Comparison of ENCODE assay signal across 18 cellular contexts in the genomic region with DNA sequence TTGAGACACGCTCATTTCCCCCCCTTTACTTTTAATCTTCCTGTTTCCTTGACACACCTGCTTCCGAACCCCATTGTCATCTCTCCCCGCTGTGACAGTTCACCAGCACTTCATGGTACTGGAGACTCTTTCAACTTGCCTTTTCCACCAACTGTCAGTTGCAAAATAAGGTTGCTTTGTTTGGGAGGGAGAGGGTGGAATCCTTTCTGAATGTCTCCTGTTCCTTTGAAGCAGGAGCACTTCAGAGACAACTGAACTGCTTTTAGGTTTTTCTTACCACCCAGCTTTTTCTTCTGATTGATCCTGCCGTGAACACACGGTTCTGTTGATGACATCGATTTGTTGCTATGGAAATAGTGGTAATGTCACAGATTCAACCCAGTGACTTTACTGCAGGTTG. TPM values are rescaled to one million over a fixed set of nuclear protein-coding genes. Genes with fewer than 3 reads are reported as not detected.
DNase-seq lines count a peak whose midpoint lies in the region; ATAC-seq and TF ChIP-seq lines count a peak whose summit lies in the region.
"Had no signal": no experiment of that assay in that cellular context is flagged by ENCODE, and none has a peak within 500 bp of the region (broad histone marks: within the 10 kb centered on the region; RNA-seq: fewer than 3 reads in every experiment).

No MANE protein-coding gene starts in this region.

- POLR2A ChIA-PET in CD8-positive, alpha-beta T cell (lab: Charles Lee), result no interaction called here
- POLR2A ChIA-PET in naive thymus-derived CD4-positive, alpha-beta T cell (lab: Charles Lee), result interaction anchor here (0.7 to 1.0 kb wide), 3 partner anchors 12 to 188 kb away, joined by 3 read pairs; no protein-coding TSS in a partner anchor
- POLR2A ChIA-PET in WTC11 (lab: Charles Lee), result no interaction called here

- H3K4me1 ChIP-seq in CD8-positive, alpha-beta T cell (ENCODE audit: insufficient read depth, low read length), result peaks cover 47% of the 10 kb centered on the region
- peaks cover 34 to 40% of the 10 kb centered on the region in 2 donors for H3K4me1 ChIP-seq in naive thymus-derived CD4-positive, alpha-beta T cell (ENCODE audit: control insufficient read depth in 2 of 2, insufficient read depth in 2 of 2, low read length in 2 of 2)
- H3K4me1 ChIP-seq: breast epithelium, left lung, Peyer's patch, vagina had no signal

- peaks cover 53% of the 10 kb centered on the region for H3K36me3 Mint-ChIP-seq in CD8-positive, alpha-beta T cell
- H3K36me3 Mint-ChIP-seq in activated T-cell treated with anti-CD3 and anti-CD28 coated beads, Interleukin-2, amount 50 U/mL, for 72 hours (ENCODE audit: insufficient read depth in 2 of 2), result peaks cover 18 to 36% of the 10 kb centered on the region in 2 donors
- H3K36me3 Mint-ChIP-seq in naive thymus-derived CD4-positive, alpha-beta T cell, result peaks cover 3 to 49% (median 19%) of the 10 kb centered on the region in 5 donors
- peaks cover 37% of the 10 kb centered on the region for H3K36me3 Mint-ChIP-seq in WTC11

- peaks cover 14% of the 10 kb centered on the region for H3K36me3 ChIP-seq in CD8-positive, alpha-beta T cell (ENCODE audit: insufficient read depth, low read length)
- peaks cover 8 to 20% (median 9%) of the 10 kb centered on the region in 3 experiments for H3K36me3 ChIP-seq in naive thymus-derived CD4-positive, alpha-beta T cell (ENCODE audit: control insufficient read depth in 2 of 3, insufficient read depth in 3 of 3, low read length in 3 of 3)
- H3K36me3 ChIP-seq: breast epithelium, ovary had no signal

- no peaks in the 10 kb centered on the region for H3K9me3 ChIP-seq in CD8-positive, alpha-beta T cell (ENCODE audit: low read length)
- H3K9me3 ChIP-seq in naive thymus-derived CD4-positive, alpha-beta T cell (ENCODE audit: control insufficient read depth in 2 of 3, low read length in 3 of 3), result no peaks in the 10 kb centered on the region
- H3K9me3 ChIP-seq: breast epithelium, left lung, MG63, ovary, Peyer's patch, vagina had no signal

- peaks cover 44% of the 10 kb centered on the region for H3K4me1 Mint-ChIP-seq in CD8-positive, alpha-beta T cell (ENCODE audit: low read depth)
- peaks cover 49% of the 10 kb centered on the region for H3K4me1 Mint-ChIP-seq in activated T-cell treated with anti-CD3 and anti-CD28 coated beads, Interleukin-2, amount 50 U/mL, for 72 hours (ENCODE audit: low read depth)
- H3K4me1 Mint-ChIP-seq in naive thymus-derived CD4-positive, alpha-beta T cell, result peaks cover 43 to 78% (median 68%) of the 10 kb centered on the region in 7 donors
- no peaks in the 10 kb centered on the region for H3K4me1 Mint-ChIP-seq in WTC11
- H3K4me1 Mint-ChIP-seq: H9 had no signal

- peak overlapping the region; percentile 78 for H3K4me3 Mint-ChIP-seq in CD8-positive, alpha-beta T cell
- peak overlapping the region; percentile 74 to 98 for H3K4me3 Mint-ChIP-seq in activated T-cell treated with anti-CD3 and anti-CD28 coated beads, Interleukin-2, amount 50 U/mL, for 72 hours
- peak overlapping the region; percentile 71 to 93 (median 84) for H3K4me3 Mint-ChIP-seq in naive thymus-derived CD4-positive, alpha-beta T cell
- H3K4me3 Mint-ChIP-seq in WTC11, result no peak overlapping the region
- H3K4me3 Mint-ChIP-seq: H9 had no signal

- peak overlapping the region; percentile 97 for H3K27ac Mint-ChIP-seq in CD8-positive, alpha-beta T cell
- H3K27ac Mint-ChIP-seq in activated T-cell treated with anti-CD3 and anti-CD28 coated beads, Interleukin-2, amount 50 U/mL, for 72 hours, result no peak overlapping the region
- peak overlapping the region; percentile 90 to 99 (median 96) for H3K27ac Mint-ChIP-seq in naive thymus-derived CD4-positive, alpha-beta T cell
- H3K27ac Mint-ChIP-seq in WTC11, result no peak overlapping the region
- H3K27ac Mint-ChIP-seq: H9 had no signal

- no peak for TF ChIP-seq CTCF in CD8-positive, alpha-beta T cell (IDR thresholded peaks at IDR 0.05)
- TF ChIP-seq CTCF in WTC11 (IDR thresholded peaks at IDR 0.05), result no peak

- H3K27me3 Mint-ChIP-seq in CD8-positive, alpha-beta T cell (ENCODE audit: low read depth), result no peaks in the 10 kb centered on the region
- no peaks in the 10 kb centered on the region for H3K27me3 Mint-ChIP-seq in activated T-cell treated with anti-CD3 and anti-CD28 coated beads, Interleukin-2, amount 50 U/mL, for 72 hours (ENCODE audit: low read depth)
- H3K27me3 Mint-ChIP-seq in naive thymus-derived CD4-positive, alpha-beta T cell, result no peaks in the 10 kb centered on the region
- no peaks in the 10 kb centered on the region for H3K27me3 Mint-ChIP-seq in WTC11 (ENCODE audit: low read depth)

- CTCF ChIA-PET in CD8-positive, alpha-beta T cell (lab: Charles Lee), result interaction anchor here (1.2 kb wide), 1 partner anchor 37 kb away, joined by 3 read pairs; no protein-coding TSS in a partner anchor
- CTCF ChIA-PET in naive thymus-derived CD4-positive, alpha-beta T cell (lab: Charles Lee), result no interaction called here
- CTCF ChIA-PET in WTC11 (lab: Charles Lee), result interaction anchor here (0.6 to 0.7 kb wide), 2 partner anchors 10 to 158 kb away, joined by 3 read pairs; no protein-coding TSS in a partner anchor

- peak; percentile 61 for ATAC-seq in CD8-positive, alpha-beta T cell
- ATAC-seq in activated T-cell treated with anti-CD3 and anti-CD28 coated beads, Interleukin-2, amount 50 U/mL, for 72 hours (replicated peaks in 1 of 2), result peak; percentile 14 to 29
- ATAC-seq in naive thymus-derived CD4-positive, alpha-beta T cell, result peak; percentile 80
- ATAC-seq in WTC11 (no peak), GM18868 (IDR thresholded peaks at IDR 0.05; ENCODE audit: unreplicated experiment) (no peak)
- ATAC-seq: esophagus mucosa, left lung had no signal

- intact Hi-C loops in CD8-positive, alpha-beta T cell (cut with DNase I, micrococcal nuclease), result loop anchor here (2.0 kb wide), 1 partner anchor 155 kb away; no protein-coding TSS in a partner anchor
- intact Hi-C loops in naive thymus-derived CD4-positive, alpha-beta T cell (cut with micrococcal nuclease), result loop anchor here (1.0 to 10.0 kb wide), 6 partner anchors 11 to 531 kb away; a partner anchor contains a TSS

- peak overlapping the region; percentile 32 for H3K4me3 ChIP-seq in CD8-positive, alpha-beta T cell (ENCODE audit: low read depth, low read length)
- H3K4me3 ChIP-seq in Jurkat, Clone E6-1 (ENCODE audit: low read length), result peak overlapping the region; percentile 22
- peak overlapping the region; percentile 11 for H3K4me3 ChIP-seq in naive thymus-derived CD4-positive, alpha-beta T cell (ENCODE audit: low read length)
- H3K4me3 ChIP-seq: breast epithelium, left lung, MG63, ovary, Peyer's patch, vagina had no signal

- peak in 4 of 7 experiments; percentile 5 to 45 (median 35) for DNase-seq in CD8-positive, alpha-beta T cell
- peak; percentile 96 for DNase-seq in Jurkat, Clone E6-1 (ENCODE audit: low read depth, low spot score)
- DNase-seq in activated T-cell treated with anti-CD3 and anti-CD28 coated beads, Interleukin-2, amount 50 U/mL, for 72 hours, result peak in 1 of 2 donors; percentile 7
- DNase-seq in naive thymus-derived CD4-positive, alpha-beta T cell, result peak in 8 of 9 donors; percentile 30 to 90 (median 85)
- DNase-seq in NK-92 (lab: John Stamatoyannopoulos, UW; ENCODE audit: unreplicated experiment), result no peak
- no peak for DNase-seq in WTC11 (ENCODE audit: low spot score)
- DNase-seq: AML-193, H9, left lung, MG63, NCI-H1436 treated with DMSO at 0.1 percent for 48 hours, NCI-H82, ovary, Peyer's patch had no signal

- no peaks in the 10 kb centered on the region for H3K9me3 Mint-ChIP-seq in CD8-positive, alpha-beta T cell
- H3K9me3 Mint-ChIP-seq in activated T-cell treated with anti-CD3 and anti-CD28 coated beads, Interleukin-2, amount 50 U/mL, for 72 hours, result no peaks in the 10 kb centered on the region
- peaks cover 0 to 4% (median 0%) of the 10 kb centered on the region in 11 donors for H3K9me3 Mint-ChIP-seq in naive thymus-derived CD4-positive, alpha-beta T cell
- no peaks in the 10 kb centered on the region for H3K9me3 Mint-ChIP-seq in WTC11
- H3K9me3 Mint-ChIP-seq: H9 had no signal

- no peaks in the 10 kb centered on the region for H3K27me3 ChIP-seq in CD8-positive, alpha-beta T cell (ENCODE audit: insufficient read depth, low read length)
- no peaks in the 10 kb centered on the region for H3K27me3 ChIP-seq in naive thymus-derived CD4-positive, alpha-beta T cell (ENCODE audit: control insufficient read depth in 2 of 2, insufficient read depth in 2 of 2, low read length in 2 of 2)
- H3K27me3 ChIP-seq: breast epithelium, left lung, MG63, ovary, Peyer's patch, vagina had no signal

- peak overlapping the region; percentile 66 for H3K27ac ChIP-seq in CD8-positive, alpha-beta T cell (ENCODE audit: low read depth, low read length)
- H3K27ac ChIP-seq in naive thymus-derived CD4-positive, alpha-beta T cell (ENCODE audit: low read depth, low read length), result peak overlapping the region; percentile 88
- H3K27ac ChIP-seq: breast epithelium, left lung, ovary, Peyer's patch, vagina had no signal

TF ChIP-seq in WTC11, 78 proteins besides CTCF, POLR2A, EP300 and RAD21 (continues in another document):
- no peak for TF ChIP-seq JUN (CRISPR knock-in tag; IDR thresholded peaks at IDR 0.05)

RNA-seq across cellular contexts. Expression of a gene that starts 41.9 kb away (rescaled TPM):
- total RNA-seq in CD8-positive, alpha-beta T cell, result 10 to 100 TPM; 35.1 to 38.1 TPM
- 202 TPM for polyA plus RNA-seq in Jurkat, Clone E6-1 (2012; ENCODE audit: insufficient read depth, insufficient read length)
- 100 to 1,000 TPM; 178 to 211 TPM for total RNA-seq in activated T-cell treated with anti-CD3 and anti-CD28 coated beads, Interleukin-2, amount 50 U/mL, for 72 hours
- total RNA-seq in naive thymus-derived CD4-positive, alpha-beta T cell, result 100 to 1,000 TPM in 3 of 5 experiments, 10 to 100 TPM in 2; 57.8 to 264 (median 110) TPM
- 10 to 100 TPM; 80.0 to 85.2 TPM for polyA plus RNA-seq in naive thymus-derived CD4-positive, alpha-beta T cell
- total RNA-seq in WTC11 (2021), result 158 to 177 TPM (median 163 TPM) in 3 replicates

RNA-seq across cellular contexts. Expression of a gene that starts 42.0 kb away (rescaled TPM):
- 10 to 100 TPM in 1 of 2 experiments, 1 to 10 TPM in 1; 8.9 to 10.1 TPM for total RNA-seq in CD8-positive, alpha-beta T cell
- 13.0 TPM for polyA plus RNA-seq in Jurkat, Clone E6-1 (2012; ENCODE audit: insufficient read depth, insufficient read length)
- total RNA-seq in activated T-cell treated with anti-CD3 and anti-CD28 coated beads, Interleukin-2, amount 50 U/mL, for 72 hours, result 10 to 100 TPM; 23.0 to 30.6 TPM
- total RNA-seq in naive thymus-derived CD4-positive, alpha-beta T cell, result 10 to 100 TPM; 19.8 to 38.4 (median 32.5) TPM
- 10 to 100 TPM in 1 of 2 donors, 1 to 10 TPM in 1; 9.7 to 18.0 TPM for polyA plus RNA-seq in naive thymus-derived CD4-positive, alpha-beta T cell
- total RNA-seq in WTC11 (2021), result 24.1 to 28.8 TPM (median 28.2 TPM) in 3 replicates

Comparison
In these comparisons a context has a peak if more than half of its experiments do, and no peak if none do; other contexts are left out.
1. ATAC-seq: peak in CD8-positive, alpha-beta T cell (single experiment), activated T-cell treated with anti-CD3 and anti-CD28 coated beads, Interleukin-2, amount 50 U/mL, for 72 hours (2 of 2) and naive thymus-derived CD4-positive, alpha-beta T cell (single experiment); none in WTC11 (single experiment) and GM18868 (single experiment).
2. DNase-seq: peak in CD8-positive, alpha-beta T cell (4 of 7), Jurkat, Clone E6-1 (single experiment) and naive thymus-derived CD4-positive, alpha-beta T cell (8 of 9); none in NK-92 (single experiment) and WTC11 (single experiment).
3. H3K27ac Mint-ChIP-seq: peak in CD8-positive, alpha-beta T cell (single experiment) and naive thymus-derived CD4-positive, alpha-beta T cell (9 of 9); none in activated T-cell treated with anti-CD3 and anti-CD28 coated beads, Interleukin-2, amount 50 U/mL, for 72 hours (single experiment) and WTC11 (single experiment).
4. Peak in every context shown above with its lines, with median percentiles within 50 percentile points of each other: H3K4me3 ChIP-seq.